ENCODE assay signal across 2 cellular contexts in genomic region chr6:159110013-159110412, GRCh38.
TF ChIP-seq lines count a peak whose summit lies in the region.

No MANE protein-coding gene starts in this region.

TF ChIP-seq in GM23338, 12 proteins besides CTCF, POLR2A, EP300 and RAD21:
- TF ChIP-seq STAT1 (IDR thresholded peaks at IDR 0.05; ENCODE audit: unreplicated experiment) (no peak), NANOG (IDR thresholded peaks at IDR 0.05; ENCODE audit: borderline replicate concordance) (no peak), EZH2phosphoT487 (IDR thresholded peaks at IDR 0.05; ENCODE audit: unreplicated experiment) (no peak), ZNF331 (CRISPR knock-in tag; IDR thresholded peaks at IDR 0.05; ENCODE audit: low read depth) (no peak)

TF ChIP-seq in endothelial cell of umbilical vein, 7 proteins besides CTCF, POLR2A, EP300 and RAD21:
- TF ChIP-seq GATA2 (IDR thresholded peaks at IDR 0.05; ENCODE audit: insufficient read depth, insufficient read length, low read depth, low read length) (no peak), POLR2AphosphoS5 (IDR thresholded peaks at IDR 0.05; ENCODE audit: insufficient read depth, low read depth, low read length) (no peak), FOS (IDR thresholded peaks at IDR 0.05; ENCODE audit: borderline replicate concordance, insufficient read depth, low read length) (no peak), EZH2 (IDR thresholded peaks at IDR 0.05; ENCODE audit: borderline replicate concordance, low read depth, low read length, severe bottlenecking) (no peak), JUN (IDR thresholded peaks at IDR 0.05; ENCODE audit: borderline replicate concordance, insufficient read depth, insufficient read length, low read depth) (no peak), MYC (IDR thresholded peaks at IDR 0.05; ENCODE audit: low read depth, low read length) (no peak)
- TF ChIP-seq, protein P1, sequence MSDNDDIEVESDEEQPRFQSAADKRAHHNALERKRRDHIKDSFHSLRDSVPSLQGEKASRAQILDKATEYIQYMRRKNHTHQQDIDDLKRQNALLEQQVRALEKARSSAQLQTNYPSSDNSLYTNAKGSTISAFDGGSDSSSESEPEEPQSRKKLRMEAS (IDR thresholded peaks at IDR 0.05; ENCODE audit: insufficient read depth, insufficient read length): no peak
TF ChIP-seq in endothelial cell of umbilical vein: peak in this region for 0.
